11 cellular contexts compared by ENCODE assay signal in the genomic region with DNA sequence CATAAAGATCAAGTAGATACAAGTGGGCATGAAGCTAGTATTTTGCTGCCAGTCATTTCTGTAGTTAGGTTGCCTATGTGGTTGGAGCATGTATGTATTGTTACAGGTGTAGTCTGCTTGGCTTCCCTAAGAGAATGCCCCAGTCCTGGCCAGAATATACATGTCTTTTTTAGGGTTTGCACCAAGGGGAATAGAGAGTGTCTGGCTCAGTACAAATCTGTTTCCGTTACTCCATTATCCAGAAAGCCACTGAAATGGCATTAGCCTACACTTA. TPM values are rescaled to one million over a fixed set of nuclear protein-coding genes. Genes with fewer than 3 reads are reported as not detected.
DNase-seq lines count a peak whose midpoint lies in the region; ATAC-seq and TF ChIP-seq lines count a peak whose summit lies in the region.
"Had no signal": no experiment of that assay in that cellular context is flagged by ENCODE, and none has a peak within 500 bp of the region (broad histone marks: within the 10 kb centered on the region; RNA-seq: fewer than 3 reads in every experiment).

No MANE protein-coding gene starts in this region.

- TF ChIP-seq CTCF in activated CD8-positive, alpha-beta T cell treated with anti-CD3 and anti-CD28 coated beads for 36 hours (IDR thresholded peaks at IDR 0.05) = no peak

- intact Hi-C loops in activated CD8-positive, alpha-beta T cell treated with anti-CD3 and anti-CD28 coated beads for 36 hours (cut with micrococcal nuclease) = no loop called here

- H3K4me3 Mint-ChIP-seq in activated CD8-positive, alpha-beta T cell treated with anti-CD3 and anti-CD28 coated beads for 36 hours = no peak overlapping the region
- H3K4me3 Mint-ChIP-seq in natural killer cell treated with Interleukin-12 subunit alpha and Interleukin-12 subunit beta and Interleukin-15 and Interleukin-18, amount 100 ng/mL, for 72 hours = peak overlapping the region; percentile 43

- CTCF ChIA-PET in activated CD8-positive, alpha-beta T cell treated with anti-CD3 and anti-CD28 coated beads for 36 hours (lab: Charles Lee) = interaction anchor here (1.0 to 7.6 kb wide), 4 partner anchors 14 to 127 kb away, joined by 3 to 32 read pairs (median 4); no protein-coding TSS in a partner anchor

- ATAC-seq in activated CD4-positive, CD25-positive, alpha-beta regulatory T cell treated with anti-CD3 and anti-CD28 coated beads, Interleukin-2, amount 50 U/mL, for 24 hours = peak; percentile 22 to 45
- ATAC-seq in HG02610 (IDR thresholded peaks at IDR 0.05; ENCODE audit: unreplicated experiment) = peak; percentile 43
- peak; percentile 63 for ATAC-seq in activated CD8-positive, alpha-beta T cell treated with anti-CD3 and anti-CD28 coated beads for 36 hours
- peak in 1 of 2 donors; percentile 57 for ATAC-seq in natural killer cell treated with Interleukin-12 subunit alpha and Interleukin-12 subunit beta and Interleukin-15 and Interleukin-18, amount 100 ng/mL, for 72 hours
- no peak for ATAC-seq in HG03025 (IDR thresholded peaks at IDR 0.05; ENCODE audit: low FRiP score, unreplicated experiment)
- ATAC-seq: Panc1 had no signal

- no peak for DNase-seq in activated CD4-positive, CD25-positive, alpha-beta regulatory T cell (lab: John Stamatoyannopoulos, UW)
- peak; percentile 23 for DNase-seq in activated CD8-positive, alpha-beta T cell treated with anti-CD3 and anti-CD28 coated beads for 36 hours
- DNase-seq in natural killer cell treated with Interleukin-12 subunit alpha and Interleukin-12 subunit beta and Interleukin-15 and Interleukin-18, amount 100 ng/mL, for 72 hours (ENCODE audit: low spot score) = no peak
- no peak for DNase-seq in NCI-H1694 treated with DMSO at 0.1 percent for 48 hours (lab: John Stamatoyannopoulos, UW)
- no peak for DNase-seq in stimulated activated CD4-positive, alpha-beta T cell treated with anti-CD3 and anti-CD28 coated beads, Interleukin-1b, Interleukin-23, amount 100 ng/mL, for 48 hours
- DNase-seq: activated CD8-positive, alpha-beta memory T cell treated with anti-CD3 and anti-CD28 coated beads, Interleukin-2, amount 50 U/mL, for 4 hours; NCI-H2227 treated with DMSO at 0.1 percent for 48 hours had no signal

- H3K9me3 Mint-ChIP-seq in activated CD8-positive, alpha-beta T cell treated with anti-CD3 and anti-CD28 coated beads for 36 hours = peaks cover 6% of the 10 kb centered on the region
- no peaks in the 10 kb centered on the region for H3K9me3 Mint-ChIP-seq in natural killer cell treated with Interleukin-12 subunit alpha and Interleukin-12 subunit beta and Interleukin-15 and Interleukin-18, amount 100 ng/mL, for 72 hours

- no peaks in the 10 kb centered on the region for H3K27me3 Mint-ChIP-seq in activated CD8-positive, alpha-beta T cell treated with anti-CD3 and anti-CD28 coated beads for 36 hours
- H3K27me3 Mint-ChIP-seq in natural killer cell treated with Interleukin-12 subunit alpha and Interleukin-12 subunit beta and Interleukin-15 and Interleukin-18, amount 100 ng/mL, for 72 hours = no peaks in the 10 kb centered on the region

- H3K27ac Mint-ChIP-seq in activated CD8-positive, alpha-beta T cell treated with anti-CD3 and anti-CD28 coated beads for 36 hours = peak overlapping the region; percentile 70
- peak overlapping the region; percentile 26 to 59 for H3K27ac Mint-ChIP-seq in natural killer cell treated with Interleukin-12 subunit alpha and Interleukin-12 subunit beta and Interleukin-15 and Interleukin-18, amount 100 ng/mL, for 72 hours

- peaks cover 53% of the 10 kb centered on the region for H3K36me3 Mint-ChIP-seq in activated CD8-positive, alpha-beta T cell treated with anti-CD3 and anti-CD28 coated beads for 36 hours (ENCODE audit: low read depth)
- peaks cover 27% of the 10 kb centered on the region for H3K36me3 Mint-ChIP-seq in natural killer cell treated with Interleukin-12 subunit alpha and Interleukin-12 subunit beta and Interleukin-15 and Interleukin-18, amount 100 ng/mL, for 72 hours

- POLR2A ChIA-PET in activated CD8-positive, alpha-beta T cell treated with anti-CD3 and anti-CD28 coated beads for 36 hours (lab: Charles Lee) = interaction anchor here (0.5 to 2.1 kb wide), 3 partner anchors 70 to 156 kb away, joined by 3 to 6 read pairs (median 3); no protein-coding TSS in a partner anchor

- peaks cover 81% of the 10 kb centered on the region for H3K4me1 Mint-ChIP-seq in activated CD8-positive, alpha-beta T cell treated with anti-CD3 and anti-CD28 coated beads for 36 hours (ENCODE audit: low read depth)
- H3K4me1 Mint-ChIP-seq in natural killer cell treated with Interleukin-12 subunit alpha and Interleukin-12 subunit beta and Interleukin-15 and Interleukin-18, amount 100 ng/mL, for 72 hours (ENCODE audit: low read depth in 2 of 2) = peaks cover 72 to 80% of the 10 kb centered on the region in 2 donors

RNA-seq across cellular contexts. Expression of gene TGFBR1, which starts 23.2 kb away (rescaled TPM):
- total RNA-seq in activated CD8-positive, alpha-beta T cell treated with anti-CD3 and anti-CD28 coated beads for 36 hours = 10 to 100 TPM; 34.3 to 36.5 TPM
- total RNA-seq in natural killer cell treated with Interleukin-12 subunit alpha and Interleukin-12 subunit beta and Interleukin-15 and Interleukin-18, amount 100 ng/mL, for 72 hours = 100 to 1,000 TPM in 1 of 2 donors, 10 to 100 TPM in 1; 62.7 to 105 TPM
